ENCODE assay signal across 24 cellular contexts in genomic region chr2:71215447-71215846, GRCh38.
"Had no signal": no experiment of that assay in that cellular context is flagged by ENCODE, and none has a peak within 500 bp of the region (broad histone marks: within the 10 kb centered on the region; RNA-seq: fewer than 3 reads in every experiment).

No MANE protein-coding gene starts in this region.

- DNase-seq: activated B cell treated with CpG ODN at 0.5 μM for 24 hours; activated CD4-positive, alpha-beta T cell treated with anti-CD3 and anti-CD28 coated beads for 1 hour; activated CD4-positive, alpha-beta T cell treated with anti-CD3 and anti-CD28 coated beads, Interleukin-2, amount 10 ng/mL, durations not matched to agents 24 days and 14 days; activated CD4-positive, alpha-beta T cell treated with anti-CD3 and anti-CD28 coated beads, Interleukin-2, amount 50 U/mL, for 48 hours; activated CD8-positive, alpha-beta memory T cell treated with anti-CD3 and anti-CD28 coated beads, Interleukin-2, amount 10 ng/mL, durations not matched to agents 7 days and 5 days; activated effector memory CD4-positive, alpha-beta T cell treated with Interleukin-2 at 50 U/mL for 16 hours; activated naive CD4-positive, alpha-beta T cell; activated T-cell treated with anti-CD3 and anti-CD28 coated beads, Interleukin-2, amount 50 U/mL, for 24 hours; aorta; MM.1S; NCI-H1105 treated with DMSO at 0.1 percent for 48 hours; NCI-H146; NCI-H187 treated with DMSO at 0.1 percent for 48 hours; NCI-H2171 treated with DMSO at 0.1 percent for 48 hours; NCI-H226; NCI-H526; NCI-H774; NK-92 treated with Interleukin-12 subunit alpha and Interleukin-12 subunit beta, amount 100 ng/mL, for 24 hours; OCI-M1; SHP77 treated with DMSO at 0.1 percent for 48 hours had no signal

- H3K9me3 Mint-ChIP-seq: activated B cell treated with CpG ODN at 0.5 μM for 24 hours; activated CD4-positive, alpha-beta T cell treated with anti-CD3 and anti-CD28 coated beads, Interleukin-2, amount 10 ng/mL, durations not matched to agents 24 days and 14 days; activated naive CD4-positive, alpha-beta T cell treated with anti-CD3 and anti-CD28 coated beads, Interleukin-2, amount 50 U/mL, for 24 hours; activated T-cell treated with anti-CD3 and anti-CD28 coated beads, Interleukin-2, amount 50 U/mL, for 24 hours; activated T-helper 1 cell treated with anti-CD3 and anti-CD28 coated beads, Interleukin-12 subunit alpha, Interleukin-12 subunit beta, Interleukin-2, Interleukin-4 antibody, amounts not matched to agents 30 ng/mL and 10 ng/mL and 1 ng/mL, durations not matched to agents 14 hours and 24 hours and 36 hours; central memory CD8-positive, alpha-beta T cell; T-helper 1 cell treated with Interleukin-12 subunit alpha and Interleukin-12 subunit beta and Interleukin-4 antibody, amounts not matched to agents 30 μg/mL and 1 μg/mL, for 36 hours had no signal

- H3K27me3 Mint-ChIP-seq: activated B cell treated with CpG ODN at 0.5 μM for 24 hours; activated CD8-positive, alpha-beta memory T cell treated with anti-CD3 and anti-CD28 coated beads, Interleukin-2, amount 10 ng/mL, durations not matched to agents 7 days and 5 days; activated naive CD4-positive, alpha-beta T cell treated with anti-CD3 and anti-CD28 coated beads, Interleukin-2, amount 50 U/mL, for 24 hours; activated T-cell treated with anti-CD3 and anti-CD28 coated beads, Interleukin-2, amount 50 U/mL, for 24 hours; central memory CD8-positive, alpha-beta T cell had no signal

- ATAC-seq: activated CD8-positive, alpha-beta memory T cell treated with anti-CD3 and anti-CD28 coated beads, Interleukin-2, amount 10 ng/mL, durations not matched to agents 7 days and 5 days had no signal

- H3K36me3 Mint-ChIP-seq: activated CD8-positive, alpha-beta memory T cell treated with anti-CD3 and anti-CD28 coated beads, Interleukin-2, amount 10 ng/mL, durations not matched to agents 7 days and 5 days had no signal

- H3K4me1 Mint-ChIP-seq: activated CD4-positive, alpha-beta T cell treated with anti-CD3 and anti-CD28 coated beads, Interleukin-2, amount 10 ng/mL, durations not matched to agents 24 days and 14 days; activated CD8-positive, alpha-beta memory T cell treated with anti-CD3 and anti-CD28 coated beads, Interleukin-2, amount 10 ng/mL, durations not matched to agents 7 days and 5 days; central memory CD8-positive, alpha-beta T cell had no signal

- H3K27ac Mint-ChIP-seq: activated B cell treated with CpG ODN at 0.5 μM for 24 hours; activated CD4-positive, alpha-beta T cell treated with anti-CD3 and anti-CD28 coated beads, Interleukin-2, amount 10 ng/mL, durations not matched to agents 24 days and 14 days; activated CD8-positive, alpha-beta memory T cell treated with anti-CD3 and anti-CD28 coated beads, Interleukin-2, amount 10 ng/mL, durations not matched to agents 7 days and 5 days; activated naive CD4-positive, alpha-beta T cell treated with anti-CD3 and anti-CD28 coated beads, Interleukin-2, amount 50 U/mL, for 24 hours; activated T-cell treated with anti-CD3 and anti-CD28 coated beads, Interleukin-2, amount 50 U/mL, for 24 hours; activated T-helper 1 cell treated with anti-CD3 and anti-CD28 coated beads, Interleukin-12 subunit alpha, Interleukin-12 subunit beta, Interleukin-2, Interleukin-4 antibody, amounts not matched to agents 30 ng/mL and 10 ng/mL and 1 ng/mL, durations not matched to agents 14 hours and 24 hours and 36 hours; T-helper 1 cell treated with Interleukin-12 subunit alpha and Interleukin-12 subunit beta and Interleukin-4 antibody, amounts not matched to agents 30 μg/mL and 1 μg/mL, for 36 hours had no signal

- H3K4me3 Mint-ChIP-seq: activated B cell treated with CpG ODN at 0.5 μM for 24 hours; activated CD4-positive, alpha-beta T cell treated with anti-CD3 and anti-CD28 coated beads, Interleukin-2, amount 10 ng/mL, durations not matched to agents 24 days and 14 days; activated CD8-positive, alpha-beta memory T cell treated with anti-CD3 and anti-CD28 coated beads, Interleukin-2, amount 10 ng/mL, durations not matched to agents 7 days and 5 days; activated naive CD4-positive, alpha-beta T cell treated with anti-CD3 and anti-CD28 coated beads, Interleukin-2, amount 50 U/mL, for 24 hours; activated T-cell treated with anti-CD3 and anti-CD28 coated beads, Interleukin-2, amount 50 U/mL, for 24 hours; activated T-helper 1 cell treated with anti-CD3 and anti-CD28 coated beads, Interleukin-12 subunit alpha, Interleukin-12 subunit beta, Interleukin-2, Interleukin-4 antibody, amounts not matched to agents 30 ng/mL and 10 ng/mL and 1 ng/mL, durations not matched to agents 14 hours and 24 hours and 36 hours; central memory CD8-positive, alpha-beta T cell; T-helper 1 cell treated with Interleukin-12 subunit alpha and Interleukin-12 subunit beta and Interleukin-4 antibody, amounts not matched to agents 30 μg/mL and 1 μg/mL, for 36 hours had no signal
